In genomic region chr4:84669201-84669600, GRCh38 we compare ENCODE assay signal across 27 cellular contexts.
"Had no signal": no experiment of that assay in that cellular context is flagged by ENCODE, and none has a peak within 500 bp of the region (broad histone marks: within the 10 kb centered on the region; RNA-seq: fewer than 3 reads in every experiment).

No MANE protein-coding gene starts in this region.

- H3K27ac Mint-ChIP-seq: activated CD4-positive, alpha-beta memory T cell treated with anti-CD3 and anti-CD28 coated beads, Interleukin-2, amount 10 ng/mL, durations not matched to agents 7 days and 5 days; activated CD4-positive, alpha-beta T cell treated with anti-CD3 and anti-CD28 coated beads, Interleukin-2, amount 10 ng/mL, durations not matched to agents 24 days and 14 days; activated T-helper 17 cell treated with anti-CD3 and anti-CD28 coated beads, Interleukin-2, amount 50 U/mL, for 72 hours; effector memory CD8-positive, alpha-beta T cell; naive thymus-derived CD8-positive, alpha-beta T cell; neural progenitor cell had no signal

- H3K27me3 Mint-ChIP-seq: activated T-helper 17 cell treated with anti-CD3 and anti-CD28 coated beads, Interleukin-2, amount 50 U/mL, for 72 hours; effector memory CD8-positive, alpha-beta T cell; naive thymus-derived CD8-positive, alpha-beta T cell had no signal

- H3K9me3 Mint-ChIP-seq: activated CD4-positive, alpha-beta memory T cell treated with anti-CD3 and anti-CD28 coated beads, Interleukin-2, amount 10 ng/mL, durations not matched to agents 7 days and 5 days; activated CD4-positive, alpha-beta T cell treated with anti-CD3 and anti-CD28 coated beads, Interleukin-2, amount 10 ng/mL, durations not matched to agents 24 days and 14 days; activated T-cell treated with anti-CD3 and anti-CD28 coated beads, Interleukin-2, amount 50 U/mL, for 4 hours; activated T-helper 17 cell treated with anti-CD3 and anti-CD28 coated beads, Interleukin-2, amount 50 U/mL, for 72 hours had no signal

- ATAC-seq: activated CD4-positive, CD25-positive, alpha-beta regulatory T cell treated with anti-CD3 and anti-CD28 coated beads, Interleukin-2, amount 50 U/mL, for 24 hours; activated T-cell treated with anti-CD3 and anti-CD28 coated beads, Interleukin-2, amount 50 U/mL, for 4 hours; activated T-helper 17 cell treated with anti-CD3 and anti-CD28 coated beads, Interleukin-2, amount 50 U/mL, for 72 hours; effector memory CD8-positive, alpha-beta T cell; gastrocnemius medialis; left lung; lower lobe of right lung; naive thymus-derived CD8-positive, alpha-beta T cell; stimulated activated naive CD8-positive, alpha-beta T cell treated with anti-CD3 and anti-CD28 coated beads, Interleukin-15, Interleukin-2, amounts not matched to agents 100 U/mL and 50 U/mL, for 24 hours had no signal

- H3K4me3 ChIP-seq: gastrocnemius medialis, left lung, lower lobe of right lung, neural progenitor cell, right atrium auricular region, spleen, testis, transverse colon had no signal

- DNase-seq: activated CD4-positive, alpha-beta memory T cell treated with anti-CD3 and anti-CD28 coated beads, Interleukin-2, amount 10 ng/mL, durations not matched to agents 7 days and 5 days; activated CD4-positive, alpha-beta T cell treated with anti-CD3 and anti-CD28 coated beads, Interleukin-2, amount 10 ng/mL, durations not matched to agents 24 days and 14 days; activated gamma-delta T cell treated with Interleukin-2 at 50 U/mL for 16 hours; activated naive CD4-positive, alpha-beta T cell treated with anti-CD3 and anti-CD28 coated beads, Interleukin-2, amount 50 U/mL, for 16 hours; activated T-cell treated with anti-CD3 and anti-CD28 coated beads, Interleukin-2, amount 50 U/mL, for 4 hours; amniotic stem cell; caudate nucleus; cortex of kidney; effector memory CD8-positive, alpha-beta T cell; erythroblast; gastrocnemius medialis; glutamatergic neuron; left lung; lower lobe of right lung; mesenchymal stem cell; naive thymus-derived CD8-positive, alpha-beta T cell; occipital lobe; spleen; stimulated activated naive CD8-positive, alpha-beta T cell treated with anti-CD3 and anti-CD28 coated beads, Interleukin-15, Interleukin-2, amounts not matched to agents 100 U/mL and 50 U/mL, for 24 hours; T-helper 9 cell; testis; transverse colon; WERI-Rb-1 had no signal

- H3K4me3 Mint-ChIP-seq: activated CD4-positive, alpha-beta memory T cell treated with anti-CD3 and anti-CD28 coated beads, Interleukin-2, amount 10 ng/mL, durations not matched to agents 7 days and 5 days; activated CD4-positive, alpha-beta T cell treated with anti-CD3 and anti-CD28 coated beads, Interleukin-2, amount 10 ng/mL, durations not matched to agents 24 days and 14 days; activated T-cell treated with anti-CD3 and anti-CD28 coated beads, Interleukin-2, amount 50 U/mL, for 4 hours; activated T-helper 17 cell treated with anti-CD3 and anti-CD28 coated beads, Interleukin-2, amount 50 U/mL, for 72 hours; effector memory CD8-positive, alpha-beta T cell; naive thymus-derived CD8-positive, alpha-beta T cell; neural progenitor cell had no signal

- H3K4me1 Mint-ChIP-seq: activated CD4-positive, alpha-beta memory T cell treated with anti-CD3 and anti-CD28 coated beads, Interleukin-2, amount 10 ng/mL, durations not matched to agents 7 days and 5 days; activated CD4-positive, alpha-beta T cell treated with anti-CD3 and anti-CD28 coated beads, Interleukin-2, amount 10 ng/mL, durations not matched to agents 24 days and 14 days; activated T-helper 17 cell treated with anti-CD3 and anti-CD28 coated beads, Interleukin-2, amount 50 U/mL, for 72 hours; naive thymus-derived CD8-positive, alpha-beta T cell; neural progenitor cell had no signal

- H3K36me3 Mint-ChIP-seq: naive thymus-derived CD8-positive, alpha-beta T cell had no signal
